Comparison of ENCODE assay signal across 8 cellular contexts in genomic region chr10:104580774-104581675, GRCh38.
A peak's percentile ranks its signal among the peaks of the same experiment; 100 is the strongest.
DNase-seq lines count a peak whose midpoint lies in the region; ATAC-seq lines count a peak whose summit lies in the region.

No MANE protein-coding gene starts in this region.

- DNase-seq in NCI-H510A treated with DMSO at 0.1 percent for 48 hours (lab: John Stamatoyannopoulos, UW) = peak; percentile 71
- no peak for DNase-seq in NCI-H510A (lab: John Stamatoyannopoulos, UW)
- DNase-seq in NCI-H2107 treated with DMSO at 0.1 percent for 48 hours (lab: John Stamatoyannopoulos, UW; ENCODE audit: unreplicated experiment) = peak; percentile 5
- DNase-seq in activated CD4-positive, alpha-beta T cell treated with anti-CD3 and anti-CD28 coated beads for 1 hour = peak; percentile 52
- peak; percentile 52 for DNase-seq in cerebellum (ENCODE audit: low spot score)
- DNase-seq in left lobe of liver (ENCODE audit: low spot score) = peak; percentile 70
- DNase-seq in stimulated activated CD4-positive, alpha-beta T cell treated with anti-CD3 and anti-CD28 coated beads, Interleukin-4, amount 100 ng/mL, for 4 hours = peak; percentile 48 to 61

- ATAC-seq in HG02970 (IDR thresholded peaks at IDR 0.05; ENCODE audit: low FRiP score, unreplicated experiment) = peak; percentile 54
- ATAC-seq in left lobe of liver = peak; percentile 98
